ENCODE assay signal across 9 cellular contexts in the genomic region with DNA sequence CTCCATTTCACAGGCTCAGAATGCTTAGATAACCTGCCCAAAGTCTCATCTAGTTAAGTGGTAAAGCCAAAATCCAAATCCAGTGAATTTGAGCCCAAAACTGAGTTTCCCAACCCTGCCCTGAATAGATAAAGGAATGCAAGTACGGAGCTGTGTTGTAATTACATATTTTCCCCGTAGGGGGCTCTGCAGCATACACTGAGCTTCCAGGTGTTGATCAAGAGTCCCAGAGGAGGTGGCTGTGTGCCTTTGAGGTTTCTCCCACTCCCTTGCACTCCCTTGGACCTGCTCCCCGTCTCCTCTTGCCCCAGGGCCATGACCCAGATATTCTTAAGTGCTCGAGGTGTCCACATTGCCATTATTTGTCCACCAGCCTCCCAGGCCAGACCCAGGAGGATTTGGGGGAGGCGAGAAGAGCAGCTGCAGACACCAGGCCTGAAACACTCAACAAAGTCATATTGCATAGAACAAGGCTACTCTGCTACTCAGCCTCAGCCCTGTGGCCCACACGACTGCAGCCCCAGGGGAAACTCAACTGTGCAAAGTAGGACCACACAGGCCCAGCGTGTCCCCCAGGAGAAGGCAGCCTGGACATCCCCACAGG. TPM values are rescaled to one million over a fixed set of nuclear protein-coding genes. Genes with fewer than 3 reads are reported as not detected.
DNase-seq lines count a peak whose midpoint lies in the region; ATAC-seq, FAIRE-seq and TF ChIP-seq lines count a peak whose summit lies in the region.
"Had no signal": no experiment of that assay in that cellular context is flagged by ENCODE, and none has a peak within 500 bp of the region (broad histone marks: within the 10 kb centered on the region; RNA-seq: fewer than 3 reads in every experiment).

No MANE protein-coding gene starts in this region.

- H3K9me3 ChIP-seq in osteoblast (ENCODE audit: low read depth, low read length) = no peaks in the 10 kb centered on the region

- no peaks in the 10 kb centered on the region for H4K20me1 ChIP-seq in osteoblast (ENCODE audit: insufficient read depth, low read length)

- peak; percentile 73 for DNase-seq in DMS53 (lab: John Stamatoyannopoulos, UW)
- DNase-seq in HTR-8/SVneo (ENCODE audit: insufficient read length, low spot score) = peak; percentile 14
- DNase-seq in SKM-1 (lab: John Stamatoyannopoulos, UW; ENCODE audit: unreplicated experiment) = peak; percentile 73
- DNase-seq in choroid plexus epithelial cell (ENCODE audit: low read depth) = peak; percentile 19
- no peak for DNase-seq in osteoblast (ENCODE audit: insufficient read length, low spot score, missing footprints)
- DNase-seq: left cardiac atrium had no signal

- H3K4me1 ChIP-seq in osteoblast (ENCODE audit: insufficient read depth, low read length) = no peaks in the 10 kb centered on the region

- H3K4me3 ChIP-seq in choroid plexus epithelial cell (ENCODE audit: low read depth, low read length) (no peak overlapping the region), osteoblast (ENCODE audit: insufficient read depth, low read length) (no peak overlapping the region)

- H3K4me2 ChIP-seq in osteoblast (ENCODE audit: insufficient read depth, low read length) = no peak overlapping the region

- H3K27ac ChIP-seq in osteoblast (ENCODE audit: low read depth, low read length) = no peak overlapping the region

- no peak for ATAC-seq in HG02798 (IDR thresholded peaks at IDR 0.05; ENCODE audit: poor library complexity, unreplicated experiment)
- no peak for ATAC-seq in HG02852 (IDR thresholded peaks at IDR 0.05; ENCODE audit: unreplicated experiment)
- ATAC-seq in HG02884 (IDR thresholded peaks at IDR 0.05; ENCODE audit: unreplicated experiment) = no peak

- no peak overlapping the region for H2AFZ ChIP-seq in osteoblast (ENCODE audit: low read length)

- no peak for FAIRE-seq in HTR-8/SVneo (lab: Jason Lieb, UNC)

- no peaks in the 10 kb centered on the region for H3K79me2 ChIP-seq in osteoblast (ENCODE audit: insufficient read depth, low read length)

- TF ChIP-seq CTCF in choroid plexus epithelial cell (conservative IDR thresholded peaks at IDR 0.05; ENCODE audit: low read depth, low read length) (peak; percentile 42), osteoblast (IDR thresholded peaks at IDR 0.05; ENCODE audit: extremely low read depth, low read depth, low read length) (peak; percentile 32)

- H3K27me3 ChIP-seq in osteoblast (ENCODE audit: insufficient read depth, low read length) = no peaks in the 10 kb centered on the region

- H3K36me3 ChIP-seq in osteoblast (ENCODE audit: insufficient read depth, low read length) = no peaks in the 10 kb centered on the region

RNA-seq across cellular contexts. Expression of gene LY9, which starts 18.4 kb away (rescaled TPM):
- total RNA-seq in osteoblast = not detected in 2 replicates

RNA-seq across cellular contexts. Expression of gene SLAMF7, which starts 38.5 kb away (rescaled TPM):
- total RNA-seq in osteoblast = under 0.01 TPM in 1 of 2 replicates, not detected in the other
